Comparison of ENCODE assay signal across 16 cellular contexts in genomic region chr4:139472761-139473335, GRCh38. TPM values are rescaled to one million over a fixed set of nuclear protein-coding genes. Genes with fewer than 3 reads are reported as not detected.
DNase-seq lines count a peak whose midpoint lies in the region; ATAC-seq, FAIRE-seq and TF ChIP-seq lines count a peak whose summit lies in the region.
"Had no signal": no experiment of that assay in that cellular context is flagged by ENCODE, and none has a peak within 500 bp of the region (broad histone marks: within the 10 kb centered on the region; RNA-seq: fewer than 3 reads in every experiment).

No MANE protein-coding gene starts in this region.

- peaks cover 7% of the 10 kb centered on the region for H3F3A ChIP-seq in SK-N-SH (replicated peaks; ENCODE audit: insufficient read depth)

- TF ChIP-seq CTCF in SK-N-SH (IDR thresholded peaks at IDR 0.05) = no peak
- TF ChIP-seq CTCF in HCT116 (IDR thresholded peaks at IDR 0.05 in 2 of 3, conservative IDR thresholded peaks at IDR 0.05 in 1 of 3; ENCODE audit: borderline replicate concordance in 1 of 3, insufficient read depth in 1 of 3, low read depth in 2 of 3, low read length in 2 of 3) = no peak
- no peak for TF ChIP-seq CTCF in K562 (IDR thresholded peaks at IDR 0.05 in 2 of 3, conservative IDR thresholded peaks at IDR 0.05 in 1 of 3; ENCODE audit: insufficient read depth in 2 of 3, low read depth in 1 of 3, low read length in 3 of 3)
- TF ChIP-seq CTCF in chondrocyte (IDR thresholded peaks at IDR 0.05) = no peak

- H3K4me2 ChIP-seq in SK-N-SH (no peak overlapping the region), HCT116 (ENCODE audit: low read length) (no peak overlapping the region), K562 (ENCODE audit: insufficient read depth, low read length) (no peak overlapping the region)
- H3K4me2 ChIP-seq: GM23338 had no signal

- H3K36me3 Mint-ChIP-seq in chondrocyte (ENCODE audit: low read depth) = peaks cover 18% of the 10 kb centered on the region

- H3K79me2 ChIP-seq in SK-N-SH (ENCODE audit: insufficient read depth) (peaks cover 35% of the 10 kb centered on the region), HCT116 (ENCODE audit: insufficient read depth, low read length) (peaks cover 24% of the 10 kb centered on the region; the same call in 1 of the 2 replicates), K562 (ENCODE audit: control insufficient read depth, insufficient read depth, low read length) (no peaks in the 10 kb centered on the region)

- H3K36me3 ChIP-seq in SK-N-SH (replicated peaks in 1 of 2; ENCODE audit: control insufficient read depth in 1 of 2, insufficient read depth in 2 of 2, low read length in 1 of 2) (peaks cover 14 to 35% of the 10 kb centered on the region in 2 experiments), HCT116 (ENCODE audit: control insufficient read depth in 1 of 2, insufficient read depth in 2 of 2, low read length in 2 of 2) (no peaks in the 10 kb centered on the region), K562 (ENCODE audit: control insufficient read depth, insufficient read depth, low read length) (peaks cover 5% of the 10 kb centered on the region)

- peaks cover 22% of the 10 kb centered on the region for H3K9me3 Mint-ChIP-seq in chondrocyte (ENCODE audit: low read depth)

- TF ChIP-seq RAD21 in SK-N-SH (IDR thresholded peaks at IDR 0.05; ENCODE audit: low read length) (no peak), HCT116 (IDR thresholded peaks at IDR 0.05; ENCODE audit: low read depth) (no peak), K562 (CRISPR knock-in tag; conservative IDR thresholded peaks at IDR 0.05 in 1 of 2, IDR thresholded peaks at IDR 0.05 in 1 of 2) (no peak)

- H3K27me3 Mint-ChIP-seq in chondrocyte (ENCODE audit: low read depth) = no peaks in the 10 kb centered on the region
- H3K27me3 Mint-ChIP-seq: B cell; CD4-positive, alpha-beta memory T cell had no signal

- POLR2A ChIA-PET in SK-N-SH (lab: Yijun Ruan, JAX) = no interaction called here
- POLR2A ChIA-PET in HCT116 (lab: Charles Lee) = no interaction called here
- POLR2A ChIA-PET in K562 (lab: Yijun Ruan, JAX) = no interaction called here

- FAIRE-seq in K562 (lab: Jason Lieb, UNC) = peak; percentile 49

- in situ Hi-C loops in K562 (cut with MboI) = no loop called here

- no peaks in the 10 kb centered on the region for H3K9me1 ChIP-seq in K562 (ENCODE audit: control insufficient read depth, insufficient read depth, low read length)

- no peak overlapping the region for H3K27ac Mint-ChIP-seq in chondrocyte (ENCODE audit: unreplicated experiment)
- H3K27ac Mint-ChIP-seq: B cell; CD4-positive, alpha-beta memory T cell; GM23338; H9 had no signal

- H3K4me3 Mint-ChIP-seq in chondrocyte (ENCODE audit: unreplicated experiment) = no peak overlapping the region
- H3K4me3 Mint-ChIP-seq: B cell; CD4-positive, alpha-beta memory T cell; GM23338; H9 had no signal

- H3K4me1 ChIP-seq in SK-N-SH (ENCODE audit: control insufficient read depth in 1 of 2, insufficient read depth in 2 of 2, low read depth in 1 of 2, low read length in 1 of 2) (no peaks in the 10 kb centered on the region), HCT116 (ENCODE audit: control insufficient read depth in 1 of 2, insufficient read depth in 2 of 2, low read length in 2 of 2) (no peaks in the 10 kb centered on the region), K562 (replicated peaks in 1 of 2; ENCODE audit: control insufficient read depth in 2 of 2, insufficient read depth in 2 of 2, low read length in 2 of 2) (no peaks in the 10 kb centered on the region)

- peaks cover 27% of the 10 kb centered on the region for H3K4me1 Mint-ChIP-seq in chondrocyte (ENCODE audit: low read depth)
- H3K4me1 Mint-ChIP-seq: GM23338 had no signal

- H4K20me1 ChIP-seq in SK-N-SH (ENCODE audit: insufficient read depth) (no peaks in the 10 kb centered on the region), HCT116 (ENCODE audit: insufficient read depth) (no peaks in the 10 kb centered on the region), K562 (replicated peaks; ENCODE audit: control insufficient read depth, insufficient read depth, low read length) (no peaks in the 10 kb centered on the region)

- BruUV-seq in HCT116 (replicated peaks; lab: Mats Ljungman, UMichigan) (TSS peak; percentile 19), K562 (replicated peaks; lab: Mats Ljungman, UMichigan) (no TSS peak)

- DNase-seq in SK-N-SH = no peak
- DNase-seq in HCT116 (ENCODE audit: low read depth, low spot score) = no peak
- no peak for DNase-seq in K562 (ENCODE audit: extremely low read depth in 1 of 4, low spot score in 3 of 4)
- no peak for DNase-seq in chondrocyte (ENCODE audit: low spot score)
- no peak for DNase-seq in activated CD4-positive, alpha-beta T cell treated with anti-CD3 and anti-CD28 coated beads for 4 hours
- DNase-seq: 8988T; ACHN; CD4-positive, alpha-beta memory T cell; DND-41; GDM1; H9 had no signal

- no peaks in the 10 kb centered on the region for H3K27me3 ChIP-seq in SK-N-SH (ENCODE audit: insufficient read depth)
- no peaks in the 10 kb centered on the region for H3K27me3 ChIP-seq in HCT116 (ENCODE audit: insufficient read depth, low read length)
- no peaks in the 10 kb centered on the region for H3K27me3 ChIP-seq in K562 (ENCODE audit: control insufficient read depth in 2 of 2, insufficient read depth in 2 of 2, low read length in 2 of 2)

- ATAC-seq in SK-N-SH treated with all-trans-retinoic acid at 6 μM for 48 hours (no peak), HCT116 (no peak), K562 (no peak), GM21423 (IDR thresholded peaks at IDR 0.05; ENCODE audit: unreplicated experiment) (no peak)
- ATAC-seq: GM23338 had no signal

- H3K27ac ChIP-seq in SK-N-SH (ENCODE audit: low read depth in 2 of 2, low read length in 1 of 2) (no peak overlapping the region; a peak in 1 of 4 replicates), HCT116 (ENCODE audit: low read depth, low read length) (no peak overlapping the region), K562 (ENCODE audit: extremely low read depth, low read depth, low read length) (no peak overlapping the region)
- H3K27ac ChIP-seq: C4-2B had no signal

- TF ChIP-seq POLR2A in HCT116 (IDR thresholded peaks at IDR 0.05; ENCODE audit: borderline replicate concordance, extremely low read depth, insufficient read depth, insufficient read length) (no peak), K562 (conservative IDR thresholded peaks at IDR 0.05) (no peak)

- H3K9me3 ChIP-seq in SK-N-SH (no peaks in the 10 kb centered on the region; the same call in 1 of the 2 replicates), HCT116 (ENCODE audit: control insufficient read depth in 1 of 2, insufficient read depth in 1 of 2, low read depth in 1 of 2, low read length in 2 of 2) (no peaks in the 10 kb centered on the region), K562 (replicated peaks; ENCODE audit: control insufficient read depth, insufficient read depth, low read depth, low read length) (no peaks in the 10 kb centered on the region; the same call in 1 of the 2 replicates)

- H2AFZ ChIP-seq in SK-N-SH (ENCODE audit: low read depth) (no peak overlapping the region), HCT116 (ENCODE audit: low read depth, low read length, poor library complexity, severe bottlenecking) (no peak overlapping the region), K562 (ENCODE audit: low read depth, low read length) (no peak overlapping the region)
- H2AFZ ChIP-seq: GM23338 had no signal

- WGBS in SK-N-SH (ENCODE audit: low lambda C conversion rate) = 85% methylated on average over 5 of the region's 5 CpGs
- WGBS in K562 (ENCODE audit: insufficient coverage, low coverage, missing lambda C conversion rate) = 54% methylated on average over 5 of the region's 5 CpGs

- no peaks in the 10 kb centered on the region for H3K9me2 ChIP-seq in SK-N-SH
- no peaks in the 10 kb centered on the region for H3K9me2 ChIP-seq in HCT116 (ENCODE audit: insufficient read depth)

- H3K4me3 ChIP-seq in SK-N-SH (ENCODE audit: low read depth in 2 of 2, low read length in 1 of 2) = no peak overlapping the region
- no peak overlapping the region for H3K4me3 ChIP-seq in HCT116 (replicated peaks in 1 of 2; ENCODE audit: low read depth in 1 of 2, low read length in 2 of 2)
- no peak overlapping the region for H3K4me3 ChIP-seq in K562
- H3K4me3 ChIP-seq: GM23338 had no signal

- RAD21 ChIA-PET in HCT116 (lab: Charles Lee; ENCODE audit: low non-redundant PET in 1 of 2, low total read pairs in 2 of 2, uncharacterized antibody in 2 of 2, unreplicated experiment in 2 of 2) = no interaction called here

- TF ChIP-seq EP300 in SK-N-SH (IDR thresholded peaks at IDR 0.05; ENCODE audit: borderline replicate concordance in 1 of 2, low read depth in 1 of 2, low read length in 1 of 2) (no peak), K562 (IDR thresholded peaks at IDR 0.05; ENCODE audit: low read length) (no peak)

- no peak overlapping the region for H3K9ac ChIP-seq in SK-N-SH
- no peak overlapping the region for H3K9ac ChIP-seq in HCT116 (ENCODE audit: low read length)
- no peak overlapping the region for H3K9ac ChIP-seq in K562 (ENCODE audit: insufficient read depth in 1 of 2, low read depth in 2 of 2, low read length in 2 of 2)

- intact Hi-C loops in HCT116 (cut with micrococcal nuclease) = no loop called here
- intact Hi-C loops in K562 (cut with micrococcal nuclease) = no loop called here

- CTCF ChIA-PET in SK-N-SH (lab: Yijun Ruan, JAX) = interaction anchor here (0.9 to 1.3 kb wide), 2 partner anchors 25 to 110 kb away, joined by 3 read pairs; no protein-coding TSS in a partner anchor
- CTCF ChIA-PET in HCT116 (lab: Charles Lee) = no interaction called here
- CTCF ChIA-PET in K562 (lab: Yijun Ruan, JAX; ENCODE audit: low intra/inter-chr PET ratio) = no interaction called here

RNA-seq across cellular contexts. Expression of gene RAB33B, which starts 18.9 kb away (rescaled TPM):
- polyA plus RNA-seq in SK-N-SH (2012; rRNA removed) (2.3 and 2.6 TPM in 2 replicates), K562 (2011; rRNA removed) (3.7 and 4.0 TPM in 2 replicates), K562 (2014; fragmentation: Illumina TruSeq; extraction: Trizol) (2.6 and 3.5 TPM in 2 replicates), K562 (2014; fragmentation: Nextera tagmentation; extraction: Ambion mirVana) (1 to 10 TPM; 1.8 to 3.3 TPM), K562 (2014; rRNA removed) (1.7 and 2.6 TPM in 2 replicates)
- 3.2 and 3.4 TPM in 2 replicates for polyA plus RNA-seq in SK-N-SH (2012; cell fraction: cytosol; rRNA removed)
- polyA plus RNA-seq in SK-N-SH (2012; cell fraction: nucleus; rRNA removed) = 2.1 and 2.8 TPM in 2 replicates
- total RNA-seq in HCT116 (2021; ENCODE audit: unreplicated experiment) (5.4 TPM), K562 (2014; rRNA removed) (2.3 and 3.0 TPM in 2 replicates), K562 (2014; rRNA removed; fragmentation: Illumina TruSeq; extraction: Trizol) (3.7 and 3.9 TPM in 2 replicates), K562 (2015; rRNA removed; fragmentation: Illumina TruSeq; extraction: Trizol) (2.6 and 3.5 TPM in 2 replicates), K562 (2021) (2.6 and 2.7 TPM in 2 replicates), chondrocyte (12.4 to 14.2 TPM (median 13.8 TPM) in 3 replicates)
- 2.3 and 2.5 TPM in 2 replicates for polyA plus RNA-seq in HCT116 (2012)
- 4.0 and 4.8 TPM in 2 replicates for total RNA-seq in K562 (2011; cell fraction: chromatin; rRNA removed; ENCODE audit: low replicate concordance)
- total RNA-seq in K562 (2011; cell fraction: nucleolus; rRNA removed) = 3.7 TPM in 2 replicates
- 3.2 and 7.4 TPM in 2 replicates for total RNA-seq in K562 (2011; cell fraction: nucleoplasm; rRNA removed)
- polyA plus RNA-seq in K562 (2011; cell fraction: cytosol; rRNA removed) = 1.1 and 3.1 TPM in 2 replicates
- polyA plus RNA-seq in K562 (2011; cell fraction: nucleus; rRNA removed) = 1.8 and 2.5 TPM in 2 replicates
- polyA plus RNA-seq in K562 (2012) = 1.8 and 2.9 TPM in 2 replicates
- polyA minus RNA-seq in K562 (2011; rRNA and poly(A)+ RNA removed) = 5.1 and 6.8 TPM in 2 replicates
- 2.4 and 3.0 TPM in 2 replicates for polyA minus RNA-seq in K562 (2011; cell fraction: cytosol; rRNA and poly(A)+ RNA removed)
- polyA minus RNA-seq in K562 (2011; cell fraction: nucleus; rRNA and poly(A)+ RNA removed) = 1.1 and 2.9 TPM in 2 replicates
